Comparison of ENCODE assay signal across 19 cellular contexts in genomic region chr4:137601924-137602323, GRCh38.
DNase-seq lines count a peak whose midpoint lies in the region; ATAC-seq and TF ChIP-seq lines count a peak whose summit lies in the region.
"Had no signal": no experiment of that assay in that cellular context is flagged by ENCODE, and none has a peak within 500 bp of the region (broad histone marks: within the 10 kb centered on the region; RNA-seq: fewer than 3 reads in every experiment).

No MANE protein-coding gene starts in this region.

- TF ChIP-seq CTCF in choroid plexus epithelial cell (conservative IDR thresholded peaks at IDR 0.05; ENCODE audit: low read depth, low read length) = no peak
- TF ChIP-seq CTCF in lower lobe of right lung (IDR thresholded peaks at IDR 0.05) = no peak

- no peak for ATAC-seq in lower lobe of right lung
- ATAC-seq: activated CD4-positive, CD25-positive, alpha-beta regulatory T cell treated with anti-CD3 and anti-CD28 coated beads, Interleukin-2, amount 50 U/mL, for 24 hours; activated naive CD4-positive, alpha-beta T cell treated with anti-CD3 and anti-CD28 coated beads, Interleukin-2, amount 50 U/mL, for 72 hours; body of pancreas; left colon had no signal

- WGBS in mesodermal cell (ENCODE audit: insufficient coverage in 2 of 2), 2 experiments = 80 to 88% methylated on average over 1 of the region's 1 CpG

- H3K9me3 Mint-ChIP-seq in activated CD4-positive, alpha-beta T cell treated with anti-CD3 and anti-CD28 coated beads, Interleukin-2, amount 10 ng/mL, durations not matched to agents 24 days and 14 days = no peaks in the 10 kb centered on the region

- no peaks in the 10 kb centered on the region for H3K27me3 ChIP-seq in lower lobe of right lung (ENCODE audit: low read depth)
- H3K27me3 ChIP-seq: body of pancreas, spleen had no signal

- intact Hi-C loops in lower lobe of right lung (cut with DNase I) = no loop called here
- intact Hi-C loops in activated CD4-positive, alpha-beta T cell treated with anti-CD3 and anti-CD28 coated beads, Interleukin-2, amount 10 ng/mL, durations not matched to agents 24 days and 14 days (cut with micrococcal nuclease) = no loop called here

- H3K27me3 Mint-ChIP-seq in activated CD4-positive, alpha-beta T cell treated with anti-CD3 and anti-CD28 coated beads, Interleukin-2, amount 10 ng/mL, durations not matched to agents 24 days and 14 days = no peaks in the 10 kb centered on the region

- H3K36me3 ChIP-seq in mesodermal cell (ENCODE audit: control insufficient read depth, insufficient read depth, low read length) (no peaks in the 10 kb centered on the region), lower lobe of right lung (no peaks in the 10 kb centered on the region)
- H3K36me3 ChIP-seq: spleen had no signal

- no peaks in the 10 kb centered on the region for H3K4me1 Mint-ChIP-seq in activated CD4-positive, alpha-beta T cell treated with anti-CD3 and anti-CD28 coated beads, Interleukin-2, amount 10 ng/mL, durations not matched to agents 24 days and 14 days
- H3K4me1 Mint-ChIP-seq: CD14-positive monocyte had no signal

- H3K4me1 ChIP-seq in mesodermal cell (ENCODE audit: control insufficient read depth, insufficient read depth, low read length, poor library complexity, severe bottlenecking) (peaks cover 9% of the 10 kb centered on the region), lower lobe of right lung (no peaks in the 10 kb centered on the region)
- H3K4me1 ChIP-seq: body of pancreas, spleen had no signal

- H3K36me3 Mint-ChIP-seq in activated CD4-positive, alpha-beta T cell treated with anti-CD3 and anti-CD28 coated beads, Interleukin-2, amount 10 ng/mL, durations not matched to agents 24 days and 14 days (ENCODE audit: low read depth) = no peaks in the 10 kb centered on the region
- H3K36me3 Mint-ChIP-seq: activated naive CD4-positive, alpha-beta T cell treated with anti-CD3 and anti-CD28 coated beads, Interleukin-2, amount 50 U/mL, for 72 hours; CD14-positive monocyte had no signal

- DNase-seq in EL (peak; percentile 60), NCI-H82 treated with DMSO at 0.1 percent for 48 hours (lab: John Stamatoyannopoulos, UW; ENCODE audit: unreplicated experiment) (peak; percentile 44), choroid plexus epithelial cell (ENCODE audit: low read depth) (peak; percentile 31), lower lobe of right lung (no peak), NCI-H69 (lab: John Stamatoyannopoulos, UW) (no peak)
- no peak for DNase-seq in stimulated activated naive CD4-positive, alpha-beta T cell (lab: John Stamatoyannopoulos, UW)
- DNase-seq in activated CD4-positive, alpha-beta T cell treated with anti-CD3 and anti-CD28 coated beads, Interleukin-2, amount 10 ng/mL, durations not matched to agents 24 days and 14 days = no peak
- DNase-seq: body of pancreas, cortex of kidney, DMS153, left colon, NCI-H1105 treated with DMSO at 0.1 percent for 48 hours, NCI-H526 treated with DMSO at 0.1 percent for 48 hours, spleen, T1000 had no signal

- H3K27ac ChIP-seq in mesodermal cell (ENCODE audit: low read depth, low read length, severe bottlenecking) = peak overlapping the region; percentile 66
- H3K27ac ChIP-seq in lower lobe of right lung = no peak overlapping the region
- H3K27ac ChIP-seq: body of pancreas, spleen had no signal

- H3K27ac Mint-ChIP-seq in activated CD4-positive, alpha-beta T cell treated with anti-CD3 and anti-CD28 coated beads, Interleukin-2, amount 10 ng/mL, durations not matched to agents 24 days and 14 days = no peak overlapping the region
- H3K27ac Mint-ChIP-seq: activated naive CD4-positive, alpha-beta T cell treated with anti-CD3 and anti-CD28 coated beads, Interleukin-2, amount 50 U/mL, for 72 hours; CD14-positive monocyte had no signal

- H3K4me3 Mint-ChIP-seq in activated CD4-positive, alpha-beta T cell treated with anti-CD3 and anti-CD28 coated beads, Interleukin-2, amount 10 ng/mL, durations not matched to agents 24 days and 14 days = no peak overlapping the region
- H3K4me3 Mint-ChIP-seq: CD14-positive monocyte had no signal

- H3K4me3 ChIP-seq in choroid plexus epithelial cell (ENCODE audit: low read depth, low read length) (no peak overlapping the region), mesodermal cell (ENCODE audit: extremely low read depth, insufficient read depth, low read length, poor library complexity, severe bottlenecking) (no peak overlapping the region), lower lobe of right lung (no peak overlapping the region)
- H3K4me3 ChIP-seq: body of pancreas, spleen had no signal

- no peaks in the 10 kb centered on the region for H3K9me3 ChIP-seq in mesodermal cell (ENCODE audit: control insufficient read depth, low read length)
- H3K9me3 ChIP-seq in lower lobe of right lung = no peaks in the 10 kb centered on the region
- H3K9me3 ChIP-seq: body of pancreas, spleen had no signal

Comparison
In these comparisons a context has a peak if more than half of its experiments do, and no peak if none do; other contexts are left out.
1. DNase-seq: peak in EL (single experiment), NCI-H82 treated with DMSO at 0.1 percent for 48 hours (single experiment) and choroid plexus epithelial cell (single experiment); none in lower lobe of right lung (single experiment), stimulated activated naive CD4-positive, alpha-beta T cell (0 of 6), NCI-H69 (single experiment) and activated CD4-positive, alpha-beta T cell treated with anti-CD3 and anti-CD28 coated beads, Interleukin-2, amount 10 ng/mL, durations not matched to agents 24 days and 14 days (single experiment).